In genomic region chr4:187922274-187922673, GRCh38 we compare ENCODE assay signal across 27 cellular contexts.
DNase-seq lines count a peak whose midpoint lies in the region; TF ChIP-seq lines count a peak whose summit lies in the region.
"Had no signal": no experiment of that assay in that cellular context is flagged by ENCODE, and none has a peak within 500 bp of the region (broad histone marks: within the 10 kb centered on the region; RNA-seq: fewer than 3 reads in every experiment).

No MANE protein-coding gene starts in this region.

- no peak overlapping the region for H3K4me3 Mint-ChIP-seq in endothelial cell (ENCODE audit: unreplicated experiment)
- H3K4me3 Mint-ChIP-seq in CD8-positive, alpha-beta memory T cell, result no peak overlapping the region
- H3K4me3 Mint-ChIP-seq: CD4-positive, alpha-beta memory T cell; IgD-negative memory B cell had no signal

- 41 to 60% methylated on average over 6 of the region's 6 CpGs for WGBS in testis, 2 donors

- intact Hi-C loops in testis (cut with DNase I; ENCODE audit: low total_unique reads), result no loop called here

- CTCF ChIA-PET in CD8-positive, alpha-beta memory T cell (lab: Charles Lee), result no interaction called here

- H3K9me3 ChIP-seq in testis, result no peaks in the 10 kb centered on the region
- no peaks in the 10 kb centered on the region for H3K9me3 ChIP-seq in CD8-positive, alpha-beta memory T cell (ENCODE audit: low read length)
- H3K9me3 ChIP-seq: HAP-1 had no signal

- TF ChIP-seq POLR2A in testis (IDR thresholded peaks at IDR 0.05), result no peak

- H3K4me1 ChIP-seq in testis, result no peaks in the 10 kb centered on the region
- no peaks in the 10 kb centered on the region for H3K4me1 ChIP-seq in CD8-positive, alpha-beta memory T cell (ENCODE audit: insufficient read depth, low read length)
- H3K4me1 ChIP-seq: HAP-1, SJSA1 had no signal

- POLR2A ChIA-PET in CD8-positive, alpha-beta memory T cell (lab: Charles Lee), result no interaction called here

- H3K27me3 Mint-ChIP-seq in endothelial cell (ENCODE audit: unreplicated experiment), result no peaks in the 10 kb centered on the region
- H3K27me3 Mint-ChIP-seq in CD8-positive, alpha-beta memory T cell, result no peaks in the 10 kb centered on the region
- H3K27me3 Mint-ChIP-seq: CD4-positive, alpha-beta memory T cell; IgD-negative memory B cell had no signal

- DNase-seq in Ammon's horn (ENCODE audit: low spot score) (peak; percentile 5), SK-MEL-5 (ENCODE audit: low read depth, low spot score) (peak; percentile 84), fibroblast of peridontal ligament (ENCODE audit: extremely low read depth) (peak; percentile 58), testis (peak; percentile 61), NCI-H345 (lab: John Stamatoyannopoulos, UW) (no peak), endothelial cell (ENCODE audit: low spot score) (no peak)
- DNase-seq in CD8-positive, alpha-beta memory T cell, result no peak
- DNase-seq: AML-193; C1 segment of cervical spinal cord; CD4-positive, alpha-beta memory T cell; DMS 273 treated with DMSO at 0.1 percent for 48 hours; DMS79 treated with DMSO at 0.1 percent for 48 hours; GF-D8; GOT3; NCI-H1092; NCI-H1436; NCI-H187; NCI-H446 treated with DMSO at 0.1 percent for 48 hours; NCI-H526; NCI-H82; PC-9; Right ventricle myocardium superior; RPMI8226 had no signal

- no peaks in the 10 kb centered on the region for H3K36me3 ChIP-seq in testis (ENCODE audit: low read depth, missing control alignments)
- H3K36me3 ChIP-seq in CD8-positive, alpha-beta memory T cell (ENCODE audit: insufficient read depth, low read length), result no peaks in the 10 kb centered on the region
- H3K36me3 ChIP-seq: HAP-1, SJSA1 had no signal

- H3K9me3 Mint-ChIP-seq in endothelial cell (ENCODE audit: unreplicated experiment), result no peaks in the 10 kb centered on the region
- H3K9me3 Mint-ChIP-seq in CD8-positive, alpha-beta memory T cell, result peaks cover 7 to 27% (median 16%) of the 10 kb centered on the region in 5 donors

- H3K27me3 ChIP-seq in testis, result no peaks in the 10 kb centered on the region
- no peaks in the 10 kb centered on the region for H3K27me3 ChIP-seq in CD8-positive, alpha-beta memory T cell (ENCODE audit: insufficient read depth, low read length, poor library complexity, severe bottlenecking)
- H3K27me3 ChIP-seq: SJSA1 had no signal

- TF ChIP-seq CTCF in testis (IDR thresholded peaks at IDR 0.05), result no peak
- no peak for TF ChIP-seq CTCF in endothelial cell (IDR thresholded peaks at IDR 0.05; ENCODE audit: unreplicated experiment)

- no peaks in the 10 kb centered on the region for H3K4me1 Mint-ChIP-seq in endothelial cell (ENCODE audit: unreplicated experiment)
- no peaks in the 10 kb centered on the region for H3K4me1 Mint-ChIP-seq in CD8-positive, alpha-beta memory T cell
- H3K4me1 Mint-ChIP-seq: CD4-positive, alpha-beta memory T cell; IgD-negative memory B cell had no signal

- peak overlapping the region; percentile 64 to 65 for H3K27ac ChIP-seq in testis
- no peak overlapping the region for H3K27ac ChIP-seq in CD8-positive, alpha-beta memory T cell (ENCODE audit: low read depth, low read length)
- H3K27ac ChIP-seq: KMS-11, PC-9, SJSA1 had no signal

- in situ Hi-C loops in SK-MEL-5 (cut with HindIII; ENCODE audit: low pct_unique_long_range_greater_than_20kb, low sequenced_read_pairs), result no loop called here

- no peak overlapping the region for H3K27ac Mint-ChIP-seq in endothelial cell (ENCODE audit: unreplicated experiment)
- H3K27ac Mint-ChIP-seq in CD8-positive, alpha-beta memory T cell, result no peak overlapping the region
- H3K27ac Mint-ChIP-seq: CD4-positive, alpha-beta memory T cell; IgD-negative memory B cell had no signal

- no peak overlapping the region for H3K4me3 ChIP-seq in testis
- no peak overlapping the region for H3K4me3 ChIP-seq in CD8-positive, alpha-beta memory T cell (ENCODE audit: low read length)
- H3K4me3 ChIP-seq: HAP-1, PC-9, SJSA1 had no signal

- no peaks in the 10 kb centered on the region for H3K36me3 Mint-ChIP-seq in endothelial cell (ENCODE audit: low read depth, unreplicated experiment)
- H3K36me3 Mint-ChIP-seq in CD8-positive, alpha-beta memory T cell, result no peaks in the 10 kb centered on the region
- H3K36me3 Mint-ChIP-seq: CD4-positive, alpha-beta memory T cell; IgD-negative memory B cell had no signal

Comparison
In these comparisons a context has a peak if more than half of its experiments do, and no peak if none do; other contexts are left out.
1. DNase-seq: peak in Ammon's horn (single experiment), SK-MEL-5 (single experiment), fibroblast of peridontal ligament (single experiment) and testis (single experiment); none in NCI-H345 (single experiment), endothelial cell (single experiment) and CD8-positive, alpha-beta memory T cell (0 of 5).